13 cellular contexts compared by ENCODE assay signal in the genomic region with DNA sequence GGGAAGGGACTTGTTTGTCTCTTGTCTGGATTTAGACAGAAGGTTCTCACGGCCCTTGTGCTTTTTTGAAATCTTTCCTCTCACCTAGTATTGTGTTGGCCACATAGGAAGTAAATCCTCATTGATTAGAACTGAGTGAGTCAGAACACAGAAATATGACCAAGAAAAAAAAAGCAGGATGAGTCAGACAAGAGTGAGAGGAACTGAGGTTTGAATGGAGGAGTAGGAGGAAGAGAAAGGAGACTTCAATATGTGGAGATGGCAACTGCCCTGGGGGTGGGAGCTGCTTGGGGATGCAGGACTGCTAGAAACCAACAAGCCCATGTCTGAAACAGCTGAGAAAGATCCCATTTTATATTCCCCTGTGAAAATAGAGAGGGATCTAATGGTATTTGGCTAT.
DNase-seq lines count a peak whose midpoint lies in the region; ATAC-seq, FAIRE-seq and TF ChIP-seq lines count a peak whose summit lies in the region.
"Had no signal": no experiment of that assay in that cellular context is flagged by ENCODE, and none has a peak within 500 bp of the region (broad histone marks: within the 10 kb centered on the region; RNA-seq: fewer than 3 reads in every experiment).

No MANE protein-coding gene starts in this region.

- H2AK5ac ChIP-seq in neuronal stem cell (ENCODE audit: low read depth, low read length) = no peak overlapping the region

- H4K20me1 ChIP-seq in K562 (replicated peaks; ENCODE audit: control insufficient read depth, insufficient read depth, low read length) = no peaks in the 10 kb centered on the region

- TF ChIP-seq POLR2A in K562 (conservative IDR thresholded peaks at IDR 0.05) (no peak), erythroblast (IDR thresholded peaks at IDR 0.05; ENCODE audit: low read length) (no peak)

- H3K4me3 Mint-ChIP-seq in activated T-helper 1 cell treated with anti-CD3 and anti-CD28 coated beads, Interleukin-12 subunit alpha, Interleukin-12 subunit beta, Interleukin-2, Interleukin-4 antibody, amounts not matched to agents 30 ng/mL and 10 ng/mL and 1 ng/mL, durations not matched to agents 14 hours and 24 hours and 36 hours = no peak overlapping the region
- H3K4me3 Mint-ChIP-seq: T-helper 2 cell treated with Interferon-gamma antibody and Interleukin-4, amounts not matched to agents 5 μg/mL and 100 μg/mL, for 36 hours had no signal

- H3K4me3 ChIP-seq in K562 (no peak overlapping the region), neuronal stem cell (ENCODE audit: low read length in 2 of 2) (no peak overlapping the region)
- H3K4me3 ChIP-seq: left lung, prostate gland had no signal

- H3K4ac ChIP-seq in neuronal stem cell (ENCODE audit: low read length) = no peak overlapping the region

- H2AFZ ChIP-seq in K562 (ENCODE audit: low read depth, low read length) (no peak overlapping the region), neuronal stem cell (ENCODE audit: low read length) (peak overlapping the region; percentile 37)

- POLR2A ChIA-PET in K562 (lab: Yijun Ruan, JAX) = no interaction called here

- H3K18ac ChIP-seq in neuronal stem cell (ENCODE audit: low read length) = no peak overlapping the region

- no peak overlapping the region for H4K91ac ChIP-seq in neuronal stem cell (ENCODE audit: low read depth, low read length, poor library complexity)

- no peak for TF ChIP-seq RAD21 in K562 (CRISPR knock-in tag; conservative IDR thresholded peaks at IDR 0.05 in 1 of 2, IDR thresholded peaks at IDR 0.05 in 1 of 2)

- DNase-seq in GM03348 (ENCODE audit: low spot score) (peak; percentile 68), M059J (ENCODE audit: low read depth) (peak; percentile 88), K562 (ENCODE audit: extremely low read depth in 1 of 4, low spot score in 3 of 4) (no peak), neuronal stem cell (ENCODE audit: low spot score) (no peak), erythroblast (lab: John Stamatoyannopoulos, UW) (no peak), GOT3 (lab: John Stamatoyannopoulos, UW) (no peak)
- no peak for DNase-seq in activated T-helper 1 cell treated with anti-CD3 and anti-CD28 coated beads, Interleukin-12 subunit alpha, Interleukin-12 subunit beta, Interleukin-2, Interleukin-4 antibody, amounts not matched to agents 30 ng/mL and 10 ng/mL and 1 ng/mL, durations not matched to agents 14 hours and 24 hours and 36 hours (ENCODE audit: low spot score)
- DNase-seq: left lung had no signal

- H3K27me3 ChIP-seq in K562 (ENCODE audit: control insufficient read depth in 2 of 2, insufficient read depth in 2 of 2, low read length in 2 of 2) (no peaks in the 10 kb centered on the region), neuronal stem cell (ENCODE audit: control insufficient read depth in 3 of 3, insufficient read depth in 3 of 3, low read depth in 1 of 3, low read length in 3 of 3) (no peaks in the 10 kb centered on the region)
- H3K27me3 ChIP-seq: left lung had no signal

- H3K36me3 Mint-ChIP-seq in activated T-helper 1 cell treated with anti-CD3 and anti-CD28 coated beads, Interleukin-12 subunit alpha, Interleukin-12 subunit beta, Interleukin-2, Interleukin-4 antibody, amounts not matched to agents 30 ng/mL and 10 ng/mL and 1 ng/mL, durations not matched to agents 14 hours and 24 hours and 36 hours (ENCODE audit: low read depth) = no peaks in the 10 kb centered on the region

- no peak overlapping the region for H3K14ac ChIP-seq in neuronal stem cell (ENCODE audit: low read length)

- H3K23ac ChIP-seq in neuronal stem cell (ENCODE audit: low read depth, low read length, poor library complexity) = no peak overlapping the region

- H4K8ac ChIP-seq in neuronal stem cell (ENCODE audit: low read depth, low read length) = no peak overlapping the region

- intact Hi-C loops in K562 (cut with micrococcal nuclease) = no loop called here
- intact Hi-C loops in activated T-helper 1 cell treated with anti-CD3 and anti-CD28 coated beads, Interleukin-12 subunit alpha, Interleukin-12 subunit beta, Interleukin-2, Interleukin-4 antibody, amounts not matched to agents 30 ng/mL and 10 ng/mL and 1 ng/mL, durations not matched to agents 14 hours and 24 hours and 36 hours (cut with micrococcal nuclease) = loop anchor here (10.0 kb wide), 1 partner anchor 354 kb away; no protein-coding TSS in a partner anchor

- H3K27ac ChIP-seq in K562 (ENCODE audit: extremely low read depth, low read depth, low read length) = no peak overlapping the region
- H3K27ac ChIP-seq in neuronal stem cell (replicated peaks; ENCODE audit: low read length) = no peak overlapping the region
- H3K27ac ChIP-seq: left lung, prostate gland had no signal

- no peak overlapping the region for H2BK5ac ChIP-seq in neuronal stem cell (ENCODE audit: low read length)

- no peak for TF ChIP-seq EP300 in K562 (IDR thresholded peaks at IDR 0.05; ENCODE audit: low read length)

- no peak overlapping the region for H3K27ac Mint-ChIP-seq in activated T-helper 1 cell treated with anti-CD3 and anti-CD28 coated beads, Interleukin-12 subunit alpha, Interleukin-12 subunit beta, Interleukin-2, Interleukin-4 antibody, amounts not matched to agents 30 ng/mL and 10 ng/mL and 1 ng/mL, durations not matched to agents 14 hours and 24 hours and 36 hours
- H3K27ac Mint-ChIP-seq: activated T-helper 2 cell treated with anti-CD3 and anti-CD28 coated beads, Interferon-gamma antibody, Interleukin-2, Interleukin-4, amounts not matched to agents 10 μg/mL and 5 μg/mL and 100 μg/mL, durations not matched to agents 14 hours and 24 hours and 36 hours; T-helper 2 cell treated with Interferon-gamma antibody and Interleukin-4, amounts not matched to agents 5 μg/mL and 100 μg/mL, for 36 hours had no signal

- no TSS peak for BruUV-seq in K562 (replicated peaks; lab: Mats Ljungman, UMichigan)

- no peaks in the 10 kb centered on the region for H3K79me1 ChIP-seq in neuronal stem cell (ENCODE audit: low read depth, low read length)

- H3K4me1 ChIP-seq in K562 (replicated peaks in 1 of 2; ENCODE audit: control insufficient read depth in 2 of 2, insufficient read depth in 2 of 2, low read length in 2 of 2) (no peaks in the 10 kb centered on the region), neuronal stem cell (ENCODE audit: control insufficient read depth in 2 of 2, insufficient read depth in 1 of 2, low read depth in 1 of 2, low read length in 2 of 2) (peaks cover 0 to 6% of the 10 kb centered on the region in 2 donors)
- H3K4me1 ChIP-seq: left lung, prostate gland had no signal

- H3K27me3 Mint-ChIP-seq in activated T-helper 1 cell treated with anti-CD3 and anti-CD28 coated beads, Interleukin-12 subunit alpha, Interleukin-12 subunit beta, Interleukin-2, Interleukin-4 antibody, amounts not matched to agents 30 ng/mL and 10 ng/mL and 1 ng/mL, durations not matched to agents 14 hours and 24 hours and 36 hours (ENCODE audit: insufficient read depth) = no peaks in the 10 kb centered on the region

- H3K4me2 ChIP-seq in K562 (ENCODE audit: insufficient read depth, low read length) (no peak overlapping the region), neuronal stem cell (ENCODE audit: insufficient read depth, low read length, poor library complexity, severe bottlenecking) (no peak overlapping the region)

- no peaks in the 10 kb centered on the region for H3K9me1 ChIP-seq in K562 (ENCODE audit: control insufficient read depth, insufficient read depth, low read length)

- H2BK15ac ChIP-seq in neuronal stem cell (ENCODE audit: low read length) = no peak overlapping the region

- H3K9me3 Mint-ChIP-seq in activated T-helper 1 cell treated with anti-CD3 and anti-CD28 coated beads, Interleukin-12 subunit alpha, Interleukin-12 subunit beta, Interleukin-2, Interleukin-4 antibody, amounts not matched to agents 30 ng/mL and 10 ng/mL and 1 ng/mL, durations not matched to agents 14 hours and 24 hours and 36 hours = no peaks in the 10 kb centered on the region
- H3K9me3 Mint-ChIP-seq: activated T-helper 2 cell treated with anti-CD3 and anti-CD28 coated beads, Interferon-gamma antibody, Interleukin-2, Interleukin-4, amounts not matched to agents 10 μg/mL and 5 μg/mL and 100 μg/mL, durations not matched to agents 14 hours and 24 hours and 36 hours; T-helper 2 cell treated with Interferon-gamma antibody and Interleukin-4, amounts not matched to agents 5 μg/mL and 100 μg/mL, for 36 hours had no signal

- in situ Hi-C loops in K562 (cut with MboI) = no loop called here

- H3K9me3 ChIP-seq in K562 (replicated peaks; ENCODE audit: control insufficient read depth, insufficient read depth, low read depth, low read length) (no peaks in the 10 kb centered on the region), neuronal stem cell (replicated peaks in 1 of 2; ENCODE audit: control insufficient read depth in 2 of 2, insufficient read depth in 1 of 2, low read depth in 1 of 2, low read length in 2 of 2) (no peaks in the 10 kb centered on the region)
- H3K9me3 ChIP-seq: left lung, prostate gland had no signal

- TF ChIP-seq CTCF in K562 (IDR thresholded peaks at IDR 0.05 in 2 of 3, conservative IDR thresholded peaks at IDR 0.05 in 1 of 3; ENCODE audit: insufficient read depth in 2 of 3, low read depth in 1 of 3, low read length in 3 of 3) = no peak

- H3K9ac ChIP-seq in K562 (ENCODE audit: insufficient read depth in 1 of 2, low read depth in 2 of 2, low read length in 2 of 2) = no peak overlapping the region
- no peak overlapping the region for H3K9ac ChIP-seq in neuronal stem cell (ENCODE audit: low read depth, low read length, poor library complexity)

- H3K36me3 ChIP-seq in K562 (ENCODE audit: control insufficient read depth, insufficient read depth, low read length) (no peaks in the 10 kb centered on the region), neuronal stem cell (replicated peaks in 1 of 2; ENCODE audit: control insufficient read depth in 2 of 2, insufficient read depth in 2 of 2, low read length in 2 of 2) (no peaks in the 10 kb centered on the region)
- H3K36me3 ChIP-seq: left lung, prostate gland had no signal

- CTCF ChIA-PET in K562 (lab: Yijun Ruan, JAX; ENCODE audit: low intra/inter-chr PET ratio) = no interaction called here

- no peak for ATAC-seq in K562
- ATAC-seq in HG03196 (IDR thresholded peaks at IDR 0.05; ENCODE audit: unreplicated experiment) = no peak
- ATAC-seq: HepG2, left lung had no signal

- no peak overlapping the region for H2BK12ac ChIP-seq in neuronal stem cell (ENCODE audit: low read length)

- FAIRE-seq in K562 (lab: Jason Lieb, UNC) = no peak
- FAIRE-seq: HepG2 had no signal

- H2BK120ac ChIP-seq in neuronal stem cell (ENCODE audit: low read depth, low read length) = no peak overlapping the region

- WGBS in K562 (ENCODE audit: insufficient coverage, low coverage, missing lambda C conversion rate) = 9% methylated on average over 1 of the region's 1 CpG
- no CpG with 5 or more reads among the region's 1 CpG for WGBS in neuronal stem cell (ENCODE audit: extremely low coverage in 2 of 2, insufficient read length in 2 of 2, insufficient replicate concordance in 1 of 2), 2 donors

- H3K79me2 ChIP-seq in K562 (ENCODE audit: control insufficient read depth, insufficient read depth, low read length) = no peaks in the 10 kb centered on the region

- peaks cover 5% of the 10 kb centered on the region for H3K4me1 Mint-ChIP-seq in activated T-helper 1 cell treated with anti-CD3 and anti-CD28 coated beads, Interleukin-12 subunit alpha, Interleukin-12 subunit beta, Interleukin-2, Interleukin-4 antibody, amounts not matched to agents 30 ng/mL and 10 ng/mL and 1 ng/mL, durations not matched to agents 14 hours and 24 hours and 36 hours (ENCODE audit: low read depth)

Comparison
In these comparisons a context has a peak if more than half of its experiments do, and no peak if none do; other contexts are left out.
1. DNase-seq: peak in GM03348 (single experiment) and M059J (single experiment); none in K562 (0 of 4), neuronal stem cell (single experiment), erythroblast (0 of 2), GOT3 (single experiment) and activated T-helper 1 cell treated with anti-CD3 and anti-CD28 coated beads, Interleukin-12 subunit alpha, Interleukin-12 subunit beta, Interleukin-2, Interleukin-4 antibody, amounts not matched to agents 30 ng/mL and 10 ng/mL and 1 ng/mL, durations not matched to agents 14 hours and 24 hours and 36 hours (single experiment).